In the genomic region with DNA sequence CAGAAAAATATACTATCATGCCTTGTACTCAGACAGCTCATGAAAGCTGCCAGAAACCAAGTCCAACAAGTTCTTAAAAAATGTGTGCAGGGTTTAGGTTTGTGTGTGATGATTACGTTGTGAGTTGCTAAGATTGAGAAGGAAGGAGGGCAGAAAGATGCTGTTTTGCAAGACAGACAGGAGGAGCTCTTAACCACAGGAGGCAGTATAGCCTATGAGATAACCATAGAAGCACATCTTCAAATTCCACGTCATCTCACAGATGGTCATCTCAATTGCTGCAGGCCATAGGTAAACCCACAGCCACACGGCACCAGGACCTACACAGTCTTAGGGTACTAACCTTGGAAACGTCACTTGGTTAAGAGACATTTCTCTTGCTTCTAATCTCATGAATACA, we compare ENCODE assay signal across 8 cellular contexts.
DNase-seq lines count a peak whose midpoint lies in the region; ATAC-seq and TF ChIP-seq lines count a peak whose summit lies in the region.

No MANE protein-coding gene starts in this region.

- H4K20me1 ChIP-seq in GM23248 (ENCODE audit: insufficient read depth) (no peaks in the 10 kb centered on the region), PC-9 (ENCODE audit: insufficient read depth) (no peaks in the 10 kb centered on the region)

- H3F3A ChIP-seq in GM23248 (ENCODE audit: insufficient read depth): no peaks in the 10 kb centered on the region
- H3F3A ChIP-seq in PC-9 (ENCODE audit: insufficient read depth, low read depth): no peaks in the 10 kb centered on the region

- ATAC-seq in foreskin keratinocyte: peak; percentile 55
- ATAC-seq in stimulated activated naive CD8-positive, alpha-beta T cell treated with anti-CD3 and anti-CD28 coated beads, Interleukin-15, amount 100 ng/mL, for 72 hours: no peak

- H3K4me1 ChIP-seq in GM23248 (ENCODE audit: insufficient read depth) (no peaks in the 10 kb centered on the region), PC-9 (replicated peaks; ENCODE audit: insufficient read depth) (no peaks in the 10 kb centered on the region), foreskin keratinocyte (peaks cover 10% of the 10 kb centered on the region), tibial artery (peaks cover 0 to 20% (median 13%) of the 10 kb centered on the region in 4 donors)

- no peak overlapping the region for H3K4me3 ChIP-seq in AG10803 (ENCODE audit: low read length)
- no peak overlapping the region for H3K4me3 ChIP-seq in GM23248
- no peak overlapping the region for H3K4me3 ChIP-seq in PC-9
- no peak overlapping the region for H3K4me3 ChIP-seq in tibial artery

- no peaks in the 10 kb centered on the region for H3K9me3 Mint-ChIP-seq in stimulated activated naive CD8-positive, alpha-beta T cell treated with anti-CD3 and anti-CD28 coated beads, Interleukin-15, amount 100 ng/mL, for 72 hours

- H2AFZ ChIP-seq in GM23248 (no peak overlapping the region), PC-9 (no peak overlapping the region)

- no TSS peak for BruUV-seq in PC-9 (replicated peaks; lab: Mats Ljungman, UMichigan)

- peak; percentile 26 for TF ChIP-seq CTCF in AG10803 (conservative IDR thresholded peaks at IDR 0.05; ENCODE audit: low read length)
- peak; percentile 35; the same call in 1 of the 2 replicates for TF ChIP-seq CTCF in PC-9 (conservative IDR thresholded peaks at IDR 0.05)
- peak; percentile 64 for TF ChIP-seq CTCF in foreskin keratinocyte (conservative IDR thresholded peaks at IDR 0.05)
- TF ChIP-seq CTCF in tibial artery (IDR thresholded peaks at IDR 0.05): peak in 1 of 2 experiments; percentile 5

- H3K79me2 ChIP-seq in GM23248 (ENCODE audit: insufficient read depth) (no peaks in the 10 kb centered on the region), PC-9 (ENCODE audit: low read depth) (no peaks in the 10 kb centered on the region)

- intact Hi-C loops in PC-9 (cut with micrococcal nuclease; ENCODE audit: unreplicated experiment): no loop called here
- intact Hi-C loops in tibial artery (cut with DNase I; ENCODE audit: low total_unique reads): no loop called here

- no peak overlapping the region for H3K27ac Mint-ChIP-seq in stimulated activated naive CD8-positive, alpha-beta T cell treated with anti-CD3 and anti-CD28 coated beads, Interleukin-15, amount 100 ng/mL, for 72 hours

- H3K9me2 ChIP-seq in GM23248 (ENCODE audit: insufficient read depth) (no peaks in the 10 kb centered on the region), PC-9 (ENCODE audit: insufficient read depth) (no peaks in the 10 kb centered on the region)

- H3K4me3 Mint-ChIP-seq in stimulated activated naive CD8-positive, alpha-beta T cell treated with anti-CD3 and anti-CD28 coated beads, Interleukin-15, amount 100 ng/mL, for 72 hours: no peak overlapping the region

- in situ Hi-C loops in GM23248 (cut with MboI): no loop called here

- H3K9me3 ChIP-seq in GM23248 (ENCODE audit: low read depth) (no peaks in the 10 kb centered on the region), PC-9 (ENCODE audit: insufficient read depth, low read depth) (no peaks in the 10 kb centered on the region), tibial artery (no peaks in the 10 kb centered on the region)

- H3K36me3 ChIP-seq in GM23248 (ENCODE audit: low read depth) (no peaks in the 10 kb centered on the region), PC-9 (ENCODE audit: low read depth) (no peaks in the 10 kb centered on the region), tibial artery (no peaks in the 10 kb centered on the region)

- POLR2A ChIA-PET in PC-9 (lab: Charles Lee; ENCODE audit: unreplicated experiment): interaction anchor here (0.7 kb wide), 1 partner anchor 44 kb away, joined by 3 read pairs; no protein-coding TSS in a partner anchor

- H3K27me3 Mint-ChIP-seq in stimulated activated naive CD8-positive, alpha-beta T cell treated with anti-CD3 and anti-CD28 coated beads, Interleukin-15, amount 100 ng/mL, for 72 hours: peaks cover 30% of the 10 kb centered on the region

- 58 to 62% methylated on average over 4 of the region's 4 CpGs for WGBS in GM23248 (ENCODE audit: low coverage in 1 of 2, low lambda C conversion rate in 2 of 2, missing lambda C conversion rate in 2 of 2), 2 experiments

- H3K27ac ChIP-seq in GM23248 (no peak overlapping the region), PC-9 (no peak overlapping the region), foreskin keratinocyte (no peak overlapping the region), tibial artery (no peak overlapping the region)

- H3K27me3 ChIP-seq in GM23248 (replicated peaks; ENCODE audit: insufficient read depth) (no peaks in the 10 kb centered on the region), PC-9 (ENCODE audit: insufficient read depth, low read depth) (no peaks in the 10 kb centered on the region), foreskin keratinocyte (no peaks in the 10 kb centered on the region), tibial artery (no peaks in the 10 kb centered on the region)

- no peaks in the 10 kb centered on the region for H3K4me1 Mint-ChIP-seq in stimulated activated naive CD8-positive, alpha-beta T cell treated with anti-CD3 and anti-CD28 coated beads, Interleukin-15, amount 100 ng/mL, for 72 hours

- peak; percentile 5 for DNase-seq in AG10803 (ENCODE audit: low read depth)
- peak; percentile 43 for DNase-seq in GM23248
- DNase-seq in PC-9: no peak
- peak; percentile 34 to 59 for DNase-seq in foreskin keratinocyte
- DNase-seq in stimulated activated naive CD8-positive, alpha-beta T cell treated with anti-CD3 and anti-CD28 coated beads, Interleukin-15, amount 100 ng/mL, for 72 hours: no peak
- no peak for DNase-seq in putamen (ENCODE audit: low spot score)
- no peak for DNase-seq in C1 segment of cervical spinal cord (lab: John Stamatoyannopoulos, UW)
- no peak for DNase-seq in tibial artery

- CTCF ChIA-PET in PC-9 (lab: Charles Lee): interaction anchor here (1.2 kb wide), 1 partner anchor 110 kb away, joined by 3 read pairs; no protein-coding TSS in a partner anchor

- H3K4me2 ChIP-seq in GM23248 (ENCODE audit: unreplicated experiment) (no peak overlapping the region), PC-9 (no peak overlapping the region)

- H3K9ac ChIP-seq in GM23248: no peak overlapping the region

Comparison
In these comparisons a context has a peak if more than half of its experiments do, and no peak if none do; other contexts are left out.
1. DNase-seq: peak in AG10803 (single experiment), GM23248 (single experiment) and foreskin keratinocyte (2 of 2); none in PC-9 (0 of 2), stimulated activated naive CD8-positive, alpha-beta T cell treated with anti-CD3 and anti-CD28 coated beads, Interleukin-15, amount 100 ng/mL, for 72 hours (0 of 2), putamen (single experiment), C1 segment of cervical spinal cord (0 of 14) and tibial artery (0 of 2).